In genomic region chr3:81758275-81758674, GRCh38 we compare ENCODE assay signal across 13 cellular contexts. TPM values are rescaled to one million over a fixed set of nuclear protein-coding genes. Genes with fewer than 3 reads are reported as not detected.
DNase-seq lines count a peak whose midpoint lies in the region; FAIRE-seq and TF ChIP-seq lines count a peak whose summit lies in the region.
"Had no signal": no experiment of that assay in that cellular context is flagged by ENCODE, and none has a peak within 500 bp of the region (broad histone marks: within the 10 kb centered on the region; RNA-seq: fewer than 3 reads in every experiment).

No MANE protein-coding gene starts in this region.

- no peak overlapping the region for H3K4me3 Mint-ChIP-seq in chondrocyte (ENCODE audit: unreplicated experiment)
- H3K4me3 Mint-ChIP-seq: immature natural killer cell had no signal

- no peak for FAIRE-seq in frontal cortex (lab: Jason Lieb, UNC)

- H3K27ac ChIP-seq in mesendoderm (ENCODE audit: low read depth, low read length), result no peak overlapping the region
- H3K27ac ChIP-seq: SJCRH30 had no signal

- no peak overlapping the region for H2BK5ac ChIP-seq in mesendoderm (ENCODE audit: low read length)

- H3K36me3 ChIP-seq in mesendoderm (ENCODE audit: control insufficient read depth, insufficient read depth, low read length), result no peaks in the 10 kb centered on the region
- H3K36me3 ChIP-seq: tibial nerve had no signal

- WGBS in mesendoderm (ENCODE audit: extremely low coverage, insufficient coverage, low lambda C conversion rate), result no CpG with 5 or more reads among the region's 1 CpG

- H3K18ac ChIP-seq in mesendoderm (ENCODE audit: low read length), result no peak overlapping the region

- no peak overlapping the region for H3K4ac ChIP-seq in mesendoderm (ENCODE audit: low read depth, low read length)

- H3K4me2 ChIP-seq in mesendoderm (ENCODE audit: low read length), result no peak overlapping the region

- no peak overlapping the region for H3K23ac ChIP-seq in mesendoderm (ENCODE audit: low read length)

- H3K4me3 ChIP-seq in HFF-Myc (replicated peaks; ENCODE audit: low read depth, low read length) (no peak overlapping the region), mesendoderm (ENCODE audit: low read length) (no peak overlapping the region)
- H3K4me3 ChIP-seq: SJCRH30, tibial nerve had no signal

- H3K56ac ChIP-seq in mesendoderm (ENCODE audit: low read length), result no peak overlapping the region

- no peaks in the 10 kb centered on the region for H3K27me3 ChIP-seq in mesendoderm (ENCODE audit: insufficient read depth, low read length, poor library complexity)
- H3K27me3 ChIP-seq: SJCRH30, tibial nerve had no signal

- H2BK15ac ChIP-seq in mesendoderm (replicated peaks; ENCODE audit: low read depth), result no peak overlapping the region

- H3K9ac ChIP-seq in mesendoderm (ENCODE audit: low read length), result no peak overlapping the region

- H2BK120ac ChIP-seq in mesendoderm (ENCODE audit: low read depth, low read length), result no peak overlapping the region

- peaks cover 2% of the 10 kb centered on the region for H3K4me1 ChIP-seq in mesendoderm (ENCODE audit: control insufficient read depth, low read depth, low read length)
- H3K4me1 ChIP-seq: SJCRH30 had no signal

- H3K27ac Mint-ChIP-seq in chondrocyte (ENCODE audit: unreplicated experiment), result peak overlapping the region; percentile 53

- H3K9me3 Mint-ChIP-seq in chondrocyte (ENCODE audit: low read depth), result peaks cover 28% of the 10 kb centered on the region
- H3K9me3 Mint-ChIP-seq: immature natural killer cell had no signal

- H2AK5ac ChIP-seq in mesendoderm (ENCODE audit: low read length), result no peak overlapping the region

- H4K5ac ChIP-seq in mesendoderm (ENCODE audit: low read length), result no peak overlapping the region

- DNase-seq in AG20443 (ENCODE audit: low spot score), result peak; percentile 43
- peak; percentile 41 for DNase-seq in HFF-Myc (ENCODE audit: extremely low read depth, low read depth)
- DNase-seq in chondrocyte (ENCODE audit: low spot score), result no peak
- peak; percentile 43 for DNase-seq in non-pigmented ciliary epithelial cell (ENCODE audit: low read depth)
- DNase-seq in mesendoderm, result no peak
- no peak for DNase-seq in T-helper 9 cell
- DNase-seq in amygdala (lab: John Stamatoyannopoulos, UW), result no peak
- no peak for DNase-seq in frontal cortex (ENCODE audit: low spot score in 2 of 2)
- DNase-seq: effector CD8-positive, alpha-beta T cell; immature natural killer cell; NCI-H524 treated with DMSO at 0.1 percent for 48 hours; SJCRH30 had no signal

- H3K27me3 Mint-ChIP-seq in chondrocyte (ENCODE audit: low read depth), result no peaks in the 10 kb centered on the region

- no peak overlapping the region for H4K8ac ChIP-seq in mesendoderm (ENCODE audit: low read depth, low read length)

- H3K79me1 ChIP-seq in mesendoderm (ENCODE audit: low read length), result no peaks in the 10 kb centered on the region

- TF ChIP-seq CTCF in HFF-Myc (IDR thresholded peaks at IDR 0.05; ENCODE audit: low read depth, low read length, missing control alignments) (no peak), chondrocyte (IDR thresholded peaks at IDR 0.05) (no peak)

- no peaks in the 10 kb centered on the region for H3K79me2 ChIP-seq in mesendoderm (ENCODE audit: control insufficient read depth, insufficient read depth, low read length)

- peaks cover 19% of the 10 kb centered on the region for H3K36me3 Mint-ChIP-seq in chondrocyte (ENCODE audit: low read depth)

- H3K4me1 Mint-ChIP-seq in chondrocyte (ENCODE audit: low read depth), result peaks cover 70% of the 10 kb centered on the region

RNA-seq across cellular contexts. Expression of gene GBE1, which starts 3.2 kb away (rescaled TPM):
- total RNA-seq in chondrocyte (53.8 to 68.4 TPM (median 55.0 TPM) in 3 replicates), frontal cortex (24.1 TPM)
- polyA plus RNA-seq in mesendoderm (2013, experiment 1 of 2), result 4.9 TPM
- 4.7 TPM for polyA plus RNA-seq in mesendoderm (2013, experiment 2 of 2)

Comparison
In these comparisons a context has a peak if more than half of its experiments do, and no peak if none do; other contexts are left out.
1. DNase-seq: peak in AG20443 (single experiment), HFF-Myc (single experiment) and non-pigmented ciliary epithelial cell (single experiment); none in chondrocyte (single experiment), mesendoderm (single experiment), T-helper 9 cell (single experiment), amygdala (0 of 56) and frontal cortex (0 of 2).